Comparison of ENCODE assay signal across 12 cellular contexts in genomic region chr14:61563162-61563511, GRCh38.
A peak's percentile ranks its signal among the peaks of the same experiment; 100 is the strongest.
DNase-seq lines count a peak whose midpoint lies in the region; ATAC-seq and TF ChIP-seq lines count a peak whose summit lies in the region.
"Had no signal": no experiment of that assay in that cellular context is flagged by ENCODE, and none has a peak within 500 bp of the region (broad histone marks: within the 10 kb centered on the region; RNA-seq: fewer than 3 reads in every experiment).

No MANE protein-coding gene starts in this region.

- peaks cover 64% of the 10 kb centered on the region for H3F3A ChIP-seq in smooth muscle cell (ENCODE audit: low read depth)

- no peak for ATAC-seq in Panc1

- WGBS in smooth muscle cell (ENCODE audit: low lambda C conversion rate), result 82% methylated on average over 7 of the region's 7 CpGs

- POLR2A ChIA-PET in Panc1 (lab: Charles Lee), result interaction anchor here (0.5 kb wide), 1 partner anchor 236 kb away, joined by 10 read pairs; no protein-coding TSS in a partner anchor

- H3K9me3 ChIP-seq in Panc1 (ENCODE audit: control insufficient read depth, insufficient read depth, low read depth, low read length) (no peaks in the 10 kb centered on the region), smooth muscle cell (replicated peaks; ENCODE audit: low read depth) (no peaks in the 10 kb centered on the region)

- TF ChIP-seq CTCF in Panc1 (IDR thresholded peaks at IDR 0.05), result no peak
- no peak for TF ChIP-seq CTCF in smooth muscle cell (IDR thresholded peaks at IDR 0.05; ENCODE audit: borderline replicate concordance, insufficient read depth, poor library complexity, severe bottlenecking)

- H3K4me1 ChIP-seq in Panc1 (ENCODE audit: control insufficient read depth, insufficient read depth, low read length) (peaks cover 20% of the 10 kb centered on the region), smooth muscle cell (ENCODE audit: low read depth) (peaks cover 48% of the 10 kb centered on the region)

- no peak overlapping the region for H3K4me3 ChIP-seq in Panc1 (ENCODE audit: low read depth in 2 of 2, low read length in 2 of 2)
- no peak overlapping the region for H3K4me3 ChIP-seq in smooth muscle cell

- H3K27ac ChIP-seq in Panc1 (ENCODE audit: low read length), result peak overlapping the region; percentile 53; the same call in 1 of the 2 replicates
- H3K27ac ChIP-seq in epithelial cell of prostate, result peak overlapping the region; percentile 99
- H3K27ac ChIP-seq in smooth muscle cell (ENCODE audit: low read depth), result peak overlapping the region; percentile 99
- H3K27ac ChIP-seq: 22Rv1 had no signal

- peak overlapping the region; percentile 80 for H3K9ac ChIP-seq in smooth muscle cell (ENCODE audit: low read depth)

- H2AFZ ChIP-seq in smooth muscle cell (ENCODE audit: low read depth), result no peak overlapping the region

- H3K27me3 ChIP-seq in Panc1 (ENCODE audit: control insufficient read depth, insufficient read depth, low read length) (no peaks in the 10 kb centered on the region), smooth muscle cell (ENCODE audit: low read depth) (no peaks in the 10 kb centered on the region)

- no peaks in the 10 kb centered on the region for H4K20me1 ChIP-seq in smooth muscle cell (ENCODE audit: low read depth)

- CTCF ChIA-PET in Panc1 (lab: Charles Lee), result no interaction called here

- H3K4me2 ChIP-seq in smooth muscle cell, result peak overlapping the region; percentile 70

- no TSS peak for BruUV-seq in Panc1 (replicated peaks; lab: Mats Ljungman, UMichigan)

- H3K36me3 ChIP-seq in Panc1 (ENCODE audit: control insufficient read depth, insufficient read depth, low read length) (no peaks in the 10 kb centered on the region), smooth muscle cell (ENCODE audit: low read depth) (no peaks in the 10 kb centered on the region)

- DNase-seq in NCI-H146 (lab: John Stamatoyannopoulos, UW) (peak; percentile 43), NCI-H146 treated with DMSO at 0.1 percent for 48 hours (lab: John Stamatoyannopoulos, UW; ENCODE audit: unreplicated experiment) (no peak), Panc1 (ENCODE audit: low read depth, low spot score) (no peak), epithelial cell of prostate (ENCODE audit: low read depth, low spot score) (no peak), smooth muscle cell (lab: John Stamatoyannopoulos, UW; ENCODE audit: unreplicated experiment) (no peak), ureter (ENCODE audit: low spot score) (no peak), HuH-7 (ENCODE audit: low spot score) (no peak), NCI-H187 treated with DMSO at 0.1 percent for 48 hours (lab: John Stamatoyannopoulos, UW) (no peak)
- DNase-seq: endodermal cell, occipital lobe, T-helper 9 cell had no signal

- no peaks in the 10 kb centered on the region for H3K79me2 ChIP-seq in smooth muscle cell (ENCODE audit: low read depth)

- intact Hi-C loops in Panc1 (cut with micrococcal nuclease; ENCODE audit: unreplicated experiment), result no loop called here

- in situ Hi-C loops in Panc1 (cut with HindIII; ENCODE audit: low pct_unique_long_range_greater_than_20kb, low sequenced_read_pairs), result no loop called here
